ENCODE assay signal across 35 cellular contexts in the genomic region with DNA sequence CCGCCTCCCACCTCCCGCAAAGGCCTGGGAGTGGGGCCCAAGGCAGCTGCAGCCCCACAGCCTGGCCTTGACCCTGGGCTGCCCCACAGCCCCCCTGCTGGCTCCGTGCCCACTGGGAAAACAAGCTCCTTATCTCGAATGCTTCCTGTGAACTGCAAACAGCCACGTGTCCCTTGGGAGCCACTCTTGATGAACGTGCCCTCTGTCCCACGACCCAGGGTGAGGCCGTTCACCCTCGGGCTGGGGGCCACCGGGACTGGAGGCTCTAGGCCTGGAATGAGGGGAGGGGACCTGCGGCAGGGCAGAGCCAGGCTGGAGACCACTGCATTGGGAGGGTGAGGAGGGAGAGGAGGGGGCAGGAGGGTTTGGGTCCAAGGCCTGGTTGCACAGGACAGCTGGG. TPM values are rescaled to one million over a fixed set of nuclear protein-coding genes. Genes with fewer than 3 reads are reported as not detected.
"Had no signal": no experiment of that assay in that cellular context is flagged by ENCODE, and none has a peak within 500 bp of the region (broad histone marks: within the 10 kb centered on the region; RNA-seq: fewer than 3 reads in every experiment).

No MANE protein-coding gene starts in this region.

- ATAC-seq: activated CD4-positive, CD25-positive, alpha-beta regulatory T cell treated with anti-CD3 and anti-CD28 coated beads, Interleukin-2, amount 50 U/mL, for 24 hours; activated CD8-positive, alpha-beta memory T cell treated with anti-CD3 and anti-CD28 coated beads, Interleukin-2, amount 10 ng/mL, durations not matched to agents 7 days and 5 days; activated CD8-positive, alpha-beta T cell treated with anti-CD3 and anti-CD28 coated beads, Interleukin-2, amount 10 ng/mL, durations not matched to agents 7 days and 5 days; activated naive CD4-positive, alpha-beta T cell treated with anti-CD3 and anti-CD28 coated beads, Interleukin-2, amount 50 U/mL, for 72 hours; effector memory CD8-positive, alpha-beta T cell; foreskin keratinocyte; T-helper 17 cell had no signal

- H3K4me3 Mint-ChIP-seq: activated B cell treated with CpG ODN at 0.5 μM for 24 hours; activated CD8-positive, alpha-beta memory T cell treated with anti-CD3 and anti-CD28 coated beads, Interleukin-2, amount 10 ng/mL, durations not matched to agents 7 days and 5 days; activated CD8-positive, alpha-beta T cell treated with anti-CD3 and anti-CD28 coated beads, Interleukin-2, amount 10 ng/mL, durations not matched to agents 7 days and 5 days; activated naive CD4-positive, alpha-beta T cell treated with anti-CD3 and anti-CD28 coated beads, Interleukin-2, amount 10 ng/mL, durations not matched to agents 7 days and 5 days; activated naive CD8-positive, alpha-beta T cell treated with anti-CD3 and anti-CD28 coated beads, Interleukin-2, amount 10 ng/mL, durations not matched to agents 7 days and 5 days; activated T-helper 1 cell treated with anti-CD3 and anti-CD28 coated beads, Interleukin-12 subunit alpha, Interleukin-12 subunit beta, Interleukin-2, Interleukin-4 antibody, amounts not matched to agents 30 ng/mL and 10 ng/mL and 1 ng/mL, durations not matched to agents 14 hours and 24 hours and 36 hours; effector memory CD8-positive, alpha-beta T cell; T-helper 17 cell; T-helper 2 cell treated with Interferon-gamma antibody and Interleukin-4, amounts not matched to agents 5 μg/mL and 100 μg/mL, for 36 hours had no signal

- H3K4me1 Mint-ChIP-seq: activated B cell treated with CpG ODN at 0.5 μM for 24 hours; activated CD8-positive, alpha-beta memory T cell treated with anti-CD3 and anti-CD28 coated beads, Interleukin-2, amount 10 ng/mL, durations not matched to agents 7 days and 5 days; activated naive CD4-positive, alpha-beta T cell treated with anti-CD3 and anti-CD28 coated beads, Interleukin-2, amount 10 ng/mL, durations not matched to agents 7 days and 5 days; activated naive CD8-positive, alpha-beta T cell treated with anti-CD3 and anti-CD28 coated beads, Interleukin-2, amount 10 ng/mL, durations not matched to agents 7 days and 5 days had no signal

- H3K27ac ChIP-seq: ascending aorta, brain microvascular endothelial cell, esophagus muscularis mucosa, foreskin keratinocyte, WERI-Rb-1 had no signal

- H3K4me3 ChIP-seq: ascending aorta, esophagus muscularis mucosa, gastrocnemius medialis had no signal

- FAIRE-seq: bronchial epithelial cell, colon had no signal

- H3K27ac Mint-ChIP-seq: activated B cell treated with CpG ODN at 0.5 μM for 24 hours; activated CD8-positive, alpha-beta memory T cell treated with anti-CD3 and anti-CD28 coated beads, Interleukin-2, amount 10 ng/mL, durations not matched to agents 7 days and 5 days; activated CD8-positive, alpha-beta T cell treated with anti-CD3 and anti-CD28 coated beads, Interleukin-2, amount 10 ng/mL, durations not matched to agents 7 days and 5 days; activated naive CD4-positive, alpha-beta T cell treated with anti-CD3 and anti-CD28 coated beads, Interleukin-2, amount 10 ng/mL, durations not matched to agents 7 days and 5 days; activated naive CD4-positive, alpha-beta T cell treated with anti-CD3 and anti-CD28 coated beads, Interleukin-2, amount 50 U/mL, for 72 hours; activated naive CD8-positive, alpha-beta T cell treated with anti-CD3 and anti-CD28 coated beads, Interleukin-2, amount 10 ng/mL, durations not matched to agents 7 days and 5 days; activated T-helper 1 cell treated with anti-CD3 and anti-CD28 coated beads, Interleukin-12 subunit alpha, Interleukin-12 subunit beta, Interleukin-2, Interleukin-4 antibody, amounts not matched to agents 30 ng/mL and 10 ng/mL and 1 ng/mL, durations not matched to agents 14 hours and 24 hours and 36 hours; activated T-helper 2 cell treated with anti-CD3 and anti-CD28 coated beads, Interferon-gamma antibody, Interleukin-2, Interleukin-4, amounts not matched to agents 10 μg/mL and 5 μg/mL and 100 μg/mL, durations not matched to agents 14 hours and 24 hours and 36 hours; effector memory CD8-positive, alpha-beta T cell; T-helper 17 cell; T-helper 2 cell treated with Interferon-gamma antibody and Interleukin-4, amounts not matched to agents 5 μg/mL and 100 μg/mL, for 36 hours had no signal

- H3K27me3 ChIP-seq: ascending aorta, brain microvascular endothelial cell, esophagus muscularis mucosa, foreskin keratinocyte, gastrocnemius medialis had no signal

- H3K9me3 ChIP-seq: ascending aorta, esophagus muscularis mucosa, gastrocnemius medialis had no signal

- H3K9me3 Mint-ChIP-seq: activated B cell treated with CpG ODN at 0.5 μM for 24 hours; activated naive CD4-positive, alpha-beta T cell treated with anti-CD3 and anti-CD28 coated beads, Interleukin-2, amount 10 ng/mL, durations not matched to agents 7 days and 5 days; activated naive CD4-positive, alpha-beta T cell treated with anti-CD3 and anti-CD28 coated beads, Interleukin-2, amount 50 U/mL, for 72 hours; activated naive CD8-positive, alpha-beta T cell treated with anti-CD3 and anti-CD28 coated beads, Interleukin-2, amount 10 ng/mL, durations not matched to agents 7 days and 5 days; activated T-helper 1 cell treated with anti-CD3 and anti-CD28 coated beads, Interleukin-12 subunit alpha, Interleukin-12 subunit beta, Interleukin-2, Interleukin-4 antibody, amounts not matched to agents 30 ng/mL and 10 ng/mL and 1 ng/mL, durations not matched to agents 14 hours and 24 hours and 36 hours; activated T-helper 2 cell treated with anti-CD3 and anti-CD28 coated beads, Interferon-gamma antibody, Interleukin-2, Interleukin-4, amounts not matched to agents 10 μg/mL and 5 μg/mL and 100 μg/mL, durations not matched to agents 14 hours and 24 hours and 36 hours; effector memory CD8-positive, alpha-beta T cell; T-helper 2 cell treated with Interferon-gamma antibody and Interleukin-4, amounts not matched to agents 5 μg/mL and 100 μg/mL, for 36 hours had no signal

- H3K27me3 Mint-ChIP-seq: activated B cell treated with CpG ODN at 0.5 μM for 24 hours; activated CD8-positive, alpha-beta memory T cell treated with anti-CD3 and anti-CD28 coated beads, Interleukin-2, amount 10 ng/mL, durations not matched to agents 7 days and 5 days; activated naive CD4-positive, alpha-beta T cell treated with anti-CD3 and anti-CD28 coated beads, Interleukin-2, amount 10 ng/mL, durations not matched to agents 7 days and 5 days; activated naive CD8-positive, alpha-beta T cell treated with anti-CD3 and anti-CD28 coated beads, Interleukin-2, amount 10 ng/mL, durations not matched to agents 7 days and 5 days; effector memory CD8-positive, alpha-beta T cell; T-helper 17 cell had no signal

- H3K36me3 ChIP-seq: ascending aorta, brain microvascular endothelial cell, esophagus muscularis mucosa, gastrocnemius medialis, WERI-Rb-1 had no signal

- DNase-seq: activated B cell treated with CpG ODN at 0.5 μM for 24 hours; activated CD4-positive, alpha-beta T cell treated with anti-CD3 and anti-CD28 coated beads for 48 hours; activated CD4-positive, alpha-beta T cell treated with anti-CD3 and anti-CD28 coated beads, Interleukin-2, amount 50 U/mL, for 1 hour; activated CD4-positive, alpha-beta T cell treated with anti-CD3 and anti-CD28 coated beads, Interleukin-2, amount 50 U/mL, for 48 hours; activated CD8-positive, alpha-beta memory T cell treated with anti-CD3 and anti-CD28 coated beads, Interleukin-2, amount 10 ng/mL, durations not matched to agents 7 days and 5 days; activated CD8-positive, alpha-beta memory T cell treated with anti-CD3 and anti-CD28 coated beads, Interleukin-2, amount 50 U/mL, for 4 hours; activated CD8-positive, alpha-beta T cell treated with anti-CD3 and anti-CD28 coated beads, Interleukin-2, amount 10 ng/mL, durations not matched to agents 7 days and 5 days; activated naive CD4-positive, alpha-beta T cell treated with anti-CD3 and anti-CD28 coated beads, Interleukin-2, amount 10 ng/mL, durations not matched to agents 7 days and 5 days; activated T-cell treated with anti-CD3 and anti-CD28 coated beads, Interleukin-2, amount 50 U/mL, for 1 hour; activated T-cell treated with anti-CD3 and anti-CD28 coated beads, Interleukin-2, amount 50 U/mL, for 48 hours; brain microvascular endothelial cell; caudate nucleus; cortex of kidney; dermis blood vessel endothelial cell; effector CD4-positive, alpha-beta T cell; effector memory CD8-positive, alpha-beta T cell; erythroblast; foreskin keratinocyte; glutamatergic neuron; T-helper 1 cell; T-helper 17 cell; T1000; WERI-Rb-1 had no signal

- H3K4me1 ChIP-seq: ascending aorta, esophagus muscularis mucosa, foreskin keratinocyte, gastrocnemius medialis had no signal

- H3K36me3 Mint-ChIP-seq: activated CD8-positive, alpha-beta memory T cell treated with anti-CD3 and anti-CD28 coated beads, Interleukin-2, amount 10 ng/mL, durations not matched to agents 7 days and 5 days; activated naive CD4-positive, alpha-beta T cell treated with anti-CD3 and anti-CD28 coated beads, Interleukin-2, amount 10 ng/mL, durations not matched to agents 7 days and 5 days; activated naive CD4-positive, alpha-beta T cell treated with anti-CD3 and anti-CD28 coated beads, Interleukin-2, amount 50 U/mL, for 72 hours; activated naive CD8-positive, alpha-beta T cell treated with anti-CD3 and anti-CD28 coated beads, Interleukin-2, amount 10 ng/mL, durations not matched to agents 7 days and 5 days had no signal

RNA-seq across cellular contexts. Expression of gene H19, which starts 9.5 kb away (rescaled TPM):
- total RNA-seq: activated B cell treated with CpG ODN at 0.5 μM for 24 hours; activated CD8-positive, alpha-beta memory T cell treated with anti-CD3 and anti-CD28 coated beads for 36 hours; activated CD8-positive, alpha-beta memory T cell treated with anti-CD3 and anti-CD28 coated beads, Interleukin-2, amount 10 ng/mL, durations not matched to agents 7 days and 5 days; activated CD8-positive, alpha-beta T cell treated with anti-CD3 and anti-CD28 coated beads, Interleukin-2, amount 10 ng/mL, durations not matched to agents 7 days and 5 days; activated naive CD8-positive, alpha-beta T cell treated with anti-CD3 and anti-CD28 coated beads, Interleukin-2, amount 10 ng/mL, durations not matched to agents 7 days and 5 days; activated T-helper 1 cell treated with anti-CD3 and anti-CD28 coated beads, Interleukin-12 subunit alpha, Interleukin-12 subunit beta, Interleukin-2, Interleukin-4 antibody, amounts not matched to agents 30 ng/mL and 10 ng/mL and 1 ng/mL, durations not matched to agents 14 hours and 24 hours and 36 hours; activated T-helper 2 cell treated with anti-CD3 and anti-CD28 coated beads, Interferon-gamma antibody, Interleukin-2, Interleukin-4, amounts not matched to agents 10 μg/mL and 5 μg/mL and 100 μg/mL, durations not matched to agents 14 hours and 24 hours and 36 hours; T-helper 17 cell had no signal
